In genomic region chrX:106952988-106953387, GRCh38 we compare ENCODE assay signal across 10 cellular contexts. TPM values are rescaled to one million over a fixed set of nuclear protein-coding genes. Genes with fewer than 3 reads are reported as not detected.
DNase-seq lines count a peak whose midpoint lies in the region; ATAC-seq, FAIRE-seq and TF ChIP-seq lines count a peak whose summit lies in the region.
"Had no signal": no experiment of that assay in that cellular context is flagged by ENCODE, and none has a peak within 500 bp of the region (broad histone marks: within the 10 kb centered on the region; RNA-seq: fewer than 3 reads in every experiment).

No MANE protein-coding gene starts in this region.

- H3K4me1 ChIP-seq in uterus, result no peaks in the 10 kb centered on the region
- H3K4me1 ChIP-seq: vagina had no signal

- FAIRE-seq in bronchial epithelial cell (lab: Jason Lieb, UNC), result no peak
- FAIRE-seq: GM18507 had no signal

- H3K9me3 ChIP-seq in uterus, result no peaks in the 10 kb centered on the region
- H3K9me3 ChIP-seq: vagina had no signal

- intact Hi-C loops in uterus (cut with DNase I; ENCODE audit: low total_unique reads), result no loop called here

- H3K4me3 ChIP-seq in bronchial epithelial cell (ENCODE audit: low read depth, low read length), result no peak overlapping the region
- H3K4me3 ChIP-seq in uterus, result no peak overlapping the region
- H3K4me3 ChIP-seq: vagina had no signal

- TF ChIP-seq CTCF in LNCAP (IDR thresholded peaks at IDR 0.05) (peak; percentile 44; the same call in 1 of the 2 replicates), bronchial epithelial cell (IDR thresholded peaks at IDR 0.05; ENCODE audit: insufficient read depth, low read length, severe bottlenecking) (peak; percentile 11), uterus (IDR thresholded peaks at IDR 0.05) (peak in 1 of 4 experiments; percentile 17)

- H3K27ac ChIP-seq in uterus, result no peak overlapping the region
- H3K27ac ChIP-seq: vagina had no signal

- TF ChIP-seq POLR2A in uterus (IDR thresholded peaks at IDR 0.05), result no peak

- H3K36me3 ChIP-seq in bronchial epithelial cell (ENCODE audit: control insufficient read depth, insufficient read depth, low read length) (no peaks in the 10 kb centered on the region), uterus (no peaks in the 10 kb centered on the region)

- ATAC-seq in HG03432 (IDR thresholded peaks at IDR 0.05; ENCODE audit: unreplicated experiment) (no peak), GM21381 (IDR thresholded peaks at IDR 0.05; ENCODE audit: unreplicated experiment) (no peak)

- H3K27me3 ChIP-seq in bronchial epithelial cell (ENCODE audit: control insufficient read depth, insufficient read depth, low read length), result no peaks in the 10 kb centered on the region
- H3K27me3 ChIP-seq in uterus, result peaks cover 0 to 9% of the 10 kb centered on the region in 2 donors
- H3K27me3 ChIP-seq: vagina had no signal

- peak; percentile 1 for DNase-seq in DMS114 treated with DMSO at 0.1 percent for 48 hours (lab: John Stamatoyannopoulos, UW; ENCODE audit: unreplicated experiment)
- DNase-seq in bronchial epithelial cell (ENCODE audit: low read depth), result peak; percentile 28
- peak; percentile 21 to 45 for DNase-seq in lung microvascular endothelial cell (ENCODE audit: low read depth in 2 of 2)
- DNase-seq in NCI-H1930 (lab: John Stamatoyannopoulos, UW), result no peak
- DNase-seq in uterus, result no peak

RNA-seq across cellular contexts. Expression of gene CLDN2, which starts 32.8 kb away (rescaled TPM):
- total RNA-seq in bronchial epithelial cell (not detected in 2 replicates), lung microvascular endothelial cell (not detected in 2 replicates), uterus (1 to 10 TPM in 1 of 4 donors, not detected in 3; 1.4 TPM)
- total RNA-seq: vagina had no signal

RNA-seq across cellular contexts. Expression of gene MORC4, which starts 47.0 kb away (rescaled TPM):
- total RNA-seq in bronchial epithelial cell (23.7 and 37.9 TPM in 2 replicates), lung microvascular endothelial cell (6.5 and 6.7 TPM in 2 replicates), uterus (10 to 100 TPM; 15.3 to 44.9 (median 24.1) TPM)

RNA-seq across cellular contexts. Expression of gene RIPPLY1, which starts 49.8 kb away (rescaled TPM):
- total RNA-seq in bronchial epithelial cell (0.13 TPM in 1 of 2 replicates, not detected in the other), lung microvascular endothelial cell (not detected in 2 replicates), uterus (not detected)
- total RNA-seq: vagina had no signal

Comparison
In these comparisons a context has a peak if more than half of its experiments do, and no peak if none do; other contexts are left out.
1. DNase-seq: peak in DMS114 treated with DMSO at 0.1 percent for 48 hours (single experiment), bronchial epithelial cell (single experiment) and lung microvascular endothelial cell (2 of 2); none in NCI-H1930 (0 of 2) and uterus (0 of 2).